13 cellular contexts compared by ENCODE assay signal in the genomic region with DNA sequence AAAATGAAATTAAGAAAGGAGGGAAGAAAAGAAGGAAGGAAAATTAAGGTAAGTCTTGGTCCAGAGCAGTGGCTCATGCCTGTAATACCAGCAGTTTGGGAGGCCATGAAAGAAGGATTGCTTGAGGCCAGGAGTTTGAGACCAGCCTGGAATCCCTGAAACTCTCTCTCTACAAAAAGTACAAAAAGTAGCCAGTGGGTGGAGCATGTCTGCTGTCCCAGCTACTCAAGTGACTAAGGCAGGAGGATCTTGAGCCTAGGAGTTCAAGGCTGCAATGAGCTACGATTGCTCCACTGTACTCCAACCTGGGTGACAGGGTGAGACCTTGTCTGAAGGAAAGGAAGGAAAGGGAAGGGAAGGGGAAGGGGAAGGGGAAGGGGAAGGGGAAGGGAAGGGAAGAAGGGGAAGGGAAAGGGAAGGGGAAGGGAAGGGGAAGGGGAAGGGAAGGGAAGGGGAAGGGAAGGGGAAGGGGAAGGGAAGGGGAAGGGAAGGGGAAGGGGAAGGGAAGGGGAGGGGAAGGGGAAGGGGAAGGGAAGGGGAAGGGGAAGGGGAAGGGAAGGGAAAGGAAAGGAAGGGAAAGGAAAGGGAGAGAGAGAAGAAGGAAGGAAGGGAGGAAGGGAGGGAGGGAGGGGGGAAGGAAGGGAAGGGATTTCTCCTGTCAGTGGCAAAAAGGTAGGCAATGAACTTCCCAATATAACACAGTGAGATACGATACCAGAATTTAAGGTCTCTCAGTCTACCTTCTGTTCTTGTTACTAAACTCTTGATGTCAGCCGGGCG.
DNase-seq lines count a peak whose midpoint lies in the region; TF ChIP-seq lines count a peak whose summit lies in the region.
"Had no signal": no experiment of that assay in that cellular context is flagged by ENCODE, and none has a peak within 500 bp of the region (broad histone marks: within the 10 kb centered on the region; RNA-seq: fewer than 3 reads in every experiment).

No MANE protein-coding gene starts in this region.

- peaks cover 7% of the 10 kb centered on the region for H3K4me1 Mint-ChIP-seq in type B pancreatic cell (ENCODE audit: unreplicated experiment)

- no peak overlapping the region for H3K27ac Mint-ChIP-seq in type B pancreatic cell
- H3K27ac Mint-ChIP-seq: activated naive CD8-positive, alpha-beta T cell had no signal

- H3K4me3 Mint-ChIP-seq in type B pancreatic cell, result no peak overlapping the region
- H3K4me3 Mint-ChIP-seq: activated naive CD8-positive, alpha-beta T cell had no signal

- no peak overlapping the region for H3K4me3 ChIP-seq in epithelial cell of esophagus (ENCODE audit: low read length)
- H3K4me3 ChIP-seq: SJCRH30, tibial artery had no signal

- DNase-seq in NCI-H82 (lab: John Stamatoyannopoulos, UW) (peak; percentile 23), NCI-H82 treated with DMSO at 0.1 percent for 48 hours (lab: John Stamatoyannopoulos, UW; ENCODE audit: unreplicated experiment) (no peak), NCI-H460 (ENCODE audit: extremely low read depth, low read depth) (peak; percentile 1), epithelial cell of esophagus (ENCODE audit: low read depth) (peak; percentile 38), type B pancreatic cell (ENCODE audit: extremely low spot score, unreplicated experiment) (no peak), amniotic stem cell (lab: John Stamatoyannopoulos, UW) (no peak), NCI-H1930 (lab: John Stamatoyannopoulos, UW) (no peak), A172 (ENCODE audit: low spot score) (no peak)
- DNase-seq: hypothalamus, NCI-H1417, tibial artery had no signal

- TF ChIP-seq CTCF in epithelial cell of esophagus (IDR thresholded peaks at IDR 0.05; ENCODE audit: insufficient read depth, low read depth, low read length, missing control alignments), result peak; percentile 38
- TF ChIP-seq CTCF in type B pancreatic cell (conservative IDR thresholded peaks at IDR 0.05), result peak; percentile 37

- peaks cover 6% of the 10 kb centered on the region for H3K36me3 Mint-ChIP-seq in type B pancreatic cell
- H3K36me3 Mint-ChIP-seq: activated naive CD8-positive, alpha-beta T cell had no signal

- H3K27me3 Mint-ChIP-seq in type B pancreatic cell, result peaks cover 2% of the 10 kb centered on the region

- peaks cover 29% of the 10 kb centered on the region for H3K9me3 Mint-ChIP-seq in type B pancreatic cell

Comparison
In these comparisons a context has a peak if more than half of its experiments do, and no peak if none do; other contexts are left out.
1. DNase-seq: peak in NCI-H82 (single experiment), NCI-H460 (single experiment) and epithelial cell of esophagus (single experiment); none in NCI-H82 treated with DMSO at 0.1 percent for 48 hours (single experiment), type B pancreatic cell (single experiment), amniotic stem cell (single experiment), NCI-H1930 (0 of 2) and A172 (single experiment).